Comparison of ENCODE assay signal across 19 cellular contexts in genomic region chr11:13388741-13389140, GRCh38.
A peak's percentile ranks its signal among the peaks of the same experiment; 100 is the strongest.
DNase-seq lines count a peak whose midpoint lies in the region; ATAC-seq and TF ChIP-seq lines count a peak whose summit lies in the region.
"Had no signal": no experiment of that assay in that cellular context is flagged by ENCODE, and none has a peak within 500 bp of the region (broad histone marks: within the 10 kb centered on the region; RNA-seq: fewer than 3 reads in every experiment).

No MANE protein-coding gene starts in this region.

- no peaks in the 10 kb centered on the region for H3K27me3 Mint-ChIP-seq in activated T-cell treated with anti-CD3 and anti-CD28 coated beads, Interleukin-2, amount 50 U/mL, for 72 hours (ENCODE audit: low read depth)
- H3K27me3 Mint-ChIP-seq in activated T-cell treated with anti-CD3 and anti-CD28 coated beads, Interleukin-2, amount 50 U/mL, for 4 hours (ENCODE audit: low read depth): no peaks in the 10 kb centered on the region
- H3K27me3 Mint-ChIP-seq in effector memory CD8-positive, alpha-beta T cell: no peaks in the 10 kb centered on the region
- H3K27me3 Mint-ChIP-seq in glutamatergic neuron (ENCODE audit: unreplicated experiment): peaks cover 7% of the 10 kb centered on the region

- H3K27ac Mint-ChIP-seq in activated T-cell treated with anti-CD3 and anti-CD28 coated beads, Interleukin-2, amount 50 U/mL, for 72 hours: peak overlapping the region; percentile 75
- peak overlapping the region; percentile 57 to 77 for H3K27ac Mint-ChIP-seq in effector memory CD8-positive, alpha-beta T cell
- no peak overlapping the region for H3K27ac Mint-ChIP-seq in glutamatergic neuron (ENCODE audit: unreplicated experiment)

- H3K4me3 Mint-ChIP-seq in activated T-cell treated with anti-CD3 and anti-CD28 coated beads, Interleukin-2, amount 50 U/mL, for 72 hours: no peak overlapping the region
- H3K4me3 Mint-ChIP-seq in activated T-cell treated with anti-CD3 and anti-CD28 coated beads, Interleukin-2, amount 50 U/mL, for 4 hours: no peak overlapping the region
- no peak overlapping the region for H3K4me3 Mint-ChIP-seq in effector memory CD8-positive, alpha-beta T cell
- no peak overlapping the region for H3K4me3 Mint-ChIP-seq in glutamatergic neuron (ENCODE audit: unreplicated experiment)

- H3K36me3 ChIP-seq in neutrophil: peaks cover 78% of the 10 kb centered on the region

- no peaks in the 10 kb centered on the region for H3K9me3 Mint-ChIP-seq in activated T-cell treated with anti-CD3 and anti-CD28 coated beads, Interleukin-2, amount 50 U/mL, for 72 hours
- H3K9me3 Mint-ChIP-seq in activated T-cell treated with anti-CD3 and anti-CD28 coated beads, Interleukin-2, amount 50 U/mL, for 4 hours: no peaks in the 10 kb centered on the region
- H3K9me3 Mint-ChIP-seq in effector memory CD8-positive, alpha-beta T cell: no peaks in the 10 kb centered on the region
- no peaks in the 10 kb centered on the region for H3K9me3 Mint-ChIP-seq in glutamatergic neuron (ENCODE audit: unreplicated experiment)

- TF ChIP-seq CTCF in neutrophil (IDR thresholded peaks at IDR 0.05): no peak
- TF ChIP-seq CTCF in glutamatergic neuron (IDR thresholded peaks at IDR 0.05; ENCODE audit: partially characterized antibody, unreplicated experiment): no peak

- in situ Hi-C loops in G401 (cut with HindIII; ENCODE audit: low sequenced_read_pairs): no loop called here

- no peak overlapping the region for H3K4me3 ChIP-seq in neutrophil (ENCODE audit: low read depth in 1 of 2, low read length in 1 of 2)
- H3K4me3 ChIP-seq: A549, BLaER1 had no signal

- peak overlapping the region; percentile 0 for H3K27ac ChIP-seq in neutrophil
- H3K27ac ChIP-seq: A549, BLaER1 had no signal

- no peaks in the 10 kb centered on the region for H3K4me1 ChIP-seq in neutrophil (ENCODE audit: control insufficient read depth in 1 of 2, insufficient read depth in 1 of 2, low read depth in 1 of 2, low read length in 1 of 2)
- H3K4me1 ChIP-seq: A549, BLaER1 had no signal

- no peaks in the 10 kb centered on the region for H3K9me3 ChIP-seq in neutrophil
- H3K9me3 ChIP-seq: A549, BLaER1 had no signal

- H3K27me3 ChIP-seq in neutrophil: no peaks in the 10 kb centered on the region
- H3K27me3 ChIP-seq: BLaER1 had no signal

- H3K4me1 Mint-ChIP-seq in activated T-cell treated with anti-CD3 and anti-CD28 coated beads, Interleukin-2, amount 50 U/mL, for 72 hours (ENCODE audit: low read depth): no peaks in the 10 kb centered on the region
- no peaks in the 10 kb centered on the region for H3K4me1 Mint-ChIP-seq in activated T-cell treated with anti-CD3 and anti-CD28 coated beads, Interleukin-2, amount 50 U/mL, for 4 hours (ENCODE audit: low read depth)
- peaks cover 0 to 5% of the 10 kb centered on the region in 2 donors for H3K4me1 Mint-ChIP-seq in effector memory CD8-positive, alpha-beta T cell (ENCODE audit: low read depth in 2 of 2)
- H3K4me1 Mint-ChIP-seq in glutamatergic neuron (ENCODE audit: low read depth, unreplicated experiment): no peaks in the 10 kb centered on the region

- no peak for DNase-seq in activated T-cell treated with anti-CD3 and anti-CD28 coated beads, Interleukin-2, amount 50 U/mL, for 72 hours
- DNase-seq in activated T-cell treated with anti-CD3 and anti-CD28 coated beads, Interleukin-2, amount 50 U/mL, for 4 hours: no peak
- DNase-seq in G401 (ENCODE audit: low spot score): peak; percentile 9
- no peak for DNase-seq in effector memory CD8-positive, alpha-beta T cell
- no peak for DNase-seq in SHP77 treated with DMSO at 0.1 percent for 48 hours (lab: John Stamatoyannopoulos, UW)
- no peak for DNase-seq in glutamatergic neuron
- DNase-seq: DMS79 treated with DMSO at 0.1 percent for 48 hours, KBM-7, NCI-H1105 treated with DMSO at 0.1 percent for 48 hours, NCI-H187, NCI-H2107, NCI-H510A treated with DMSO at 0.1 percent for 48 hours, NCI-H774, Right ventricle myocardium superior had no signal

- no peak for ATAC-seq in activated T-cell treated with anti-CD3 and anti-CD28 coated beads, Interleukin-2, amount 50 U/mL, for 72 hours (replicated peaks in 1 of 2)
- ATAC-seq in activated T-cell treated with anti-CD3 and anti-CD28 coated beads, Interleukin-2, amount 50 U/mL, for 4 hours: no peak
- no peak for ATAC-seq in effector memory CD8-positive, alpha-beta T cell (replicated peaks)
- no peak for ATAC-seq in GM21717 (IDR thresholded peaks at IDR 0.05; ENCODE audit: unreplicated experiment)
- ATAC-seq: A549, HepG2 had no signal

- H3K36me3 Mint-ChIP-seq in activated T-cell treated with anti-CD3 and anti-CD28 coated beads, Interleukin-2, amount 50 U/mL, for 72 hours (ENCODE audit: insufficient read depth in 2 of 2): no peaks in the 10 kb centered on the region
- peaks cover 28% of the 10 kb centered on the region for H3K36me3 Mint-ChIP-seq in activated T-cell treated with anti-CD3 and anti-CD28 coated beads, Interleukin-2, amount 50 U/mL, for 4 hours (ENCODE audit: insufficient read depth)
- peaks cover 46% of the 10 kb centered on the region for H3K36me3 Mint-ChIP-seq in effector memory CD8-positive, alpha-beta T cell (ENCODE audit: insufficient read depth)
- H3K36me3 Mint-ChIP-seq in glutamatergic neuron (ENCODE audit: unreplicated experiment): no peaks in the 10 kb centered on the region
